ENCODE assay signal across 8 cellular contexts in genomic region chr20:667351-668034, GRCh38. TPM values are rescaled to one million over a fixed set of nuclear protein-coding genes. Genes with fewer than 3 reads are reported as not detected.
DNase-seq lines count a peak whose midpoint lies in the region; TF ChIP-seq lines count a peak whose summit lies in the region.

No MANE protein-coding gene starts in this region.

- no peak overlapping the region for H3K27ac Mint-ChIP-seq in progenitor cell of endocrine pancreas

- H3K36me3 Mint-ChIP-seq in progenitor cell of endocrine pancreas (ENCODE audit: insufficient read depth): no peaks in the 10 kb centered on the region

- no peak overlapping the region for H3K4me3 ChIP-seq in fibroblast of villous mesenchyme (ENCODE audit: low read depth, low read length)

- peak; percentile 36 for DNase-seq in NCI-H2196 (lab: John Stamatoyannopoulos, UW; ENCODE audit: unreplicated experiment)
- DNase-seq in NCI-H2196 treated with DMSO at 0.1 percent for 48 hours (lab: John Stamatoyannopoulos, UW; ENCODE audit: unreplicated experiment): no peak
- peak; percentile 28 for DNase-seq in NCI-H774 (lab: John Stamatoyannopoulos, UW)
- peak; percentile 76 to 79 for DNase-seq in activated T-cell treated with anti-CD3 and anti-CD28 coated beads, Interleukin-2, amount 50 U/mL, for 48 hours
- DNase-seq in fibroblast of villous mesenchyme (ENCODE audit: low read depth): peak; percentile 45
- DNase-seq in progenitor cell of endocrine pancreas (ENCODE audit: low spot score, unreplicated experiment): peak; percentile 40
- DNase-seq in ureter (ENCODE audit: low spot score): no peak
- no peak for DNase-seq in NCI-H2171 (lab: John Stamatoyannopoulos, UW)

- peak; percentile 93 for TF ChIP-seq CTCF in fibroblast of villous mesenchyme (IDR thresholded peaks at IDR 0.05; ENCODE audit: insufficient read depth, low read depth, low read length)
- peak; percentile 79 for TF ChIP-seq CTCF in progenitor cell of endocrine pancreas (IDR thresholded peaks at IDR 0.05; ENCODE audit: unreplicated experiment)

- H3K9me3 Mint-ChIP-seq in progenitor cell of endocrine pancreas (ENCODE audit: low read depth): no peaks in the 10 kb centered on the region

- H3K4me3 Mint-ChIP-seq in progenitor cell of endocrine pancreas (ENCODE audit: low read depth): no peak overlapping the region

- H3K4me1 Mint-ChIP-seq in progenitor cell of endocrine pancreas (ENCODE audit: low read depth): no peaks in the 10 kb centered on the region

- H3K27me3 Mint-ChIP-seq in progenitor cell of endocrine pancreas: peaks cover 52% of the 10 kb centered on the region

RNA-seq across cellular contexts. Expression of gene SCRT2, which starts 8.1 kb away (rescaled TPM):
- not detected in 2 replicates for total RNA-seq in fibroblast of villous mesenchyme
- total RNA-seq in progenitor cell of endocrine pancreas: not detected in 2 replicates
- total RNA-seq in ureter: not detected

RNA-seq across cellular contexts. Expression of gene SRXN1, which starts 14.5 kb away (rescaled TPM):
- total RNA-seq in fibroblast of villous mesenchyme: 32.9 and 35.4 TPM in 2 replicates
- 12.0 and 13.8 TPM in 2 replicates for total RNA-seq in progenitor cell of endocrine pancreas
- 16.4 TPM for total RNA-seq in ureter

RNA-seq across cellular contexts. Expression of gene TCF15, which starts 57.4 kb away (rescaled TPM):
- total RNA-seq in fibroblast of villous mesenchyme (not detected in 2 replicates), progenitor cell of endocrine pancreas (not detected in 2 replicates), ureter (0.65 TPM)

Comparison
In these comparisons a context has a peak if more than half of its experiments do, and no peak if none do; other contexts are left out.
1. DNase-seq: peak in NCI-H2196 (single experiment), NCI-H774 (single experiment), activated T-cell treated with anti-CD3 and anti-CD28 coated beads, Interleukin-2, amount 50 U/mL, for 48 hours (2 of 2), fibroblast of villous mesenchyme (single experiment) and progenitor cell of endocrine pancreas (single experiment); none in NCI-H2196 treated with DMSO at 0.1 percent for 48 hours (single experiment), ureter (single experiment) and NCI-H2171 (single experiment).